In genomic region chr4:167943872-167944505, GRCh38 we compare ENCODE assay signal across 25 cellular contexts.
DNase-seq lines count a peak whose midpoint lies in the region; ATAC-seq and TF ChIP-seq lines count a peak whose summit lies in the region.
"Had no signal": no experiment of that assay in that cellular context is flagged by ENCODE, and none has a peak within 500 bp of the region (broad histone marks: within the 10 kb centered on the region; RNA-seq: fewer than 3 reads in every experiment).

No MANE protein-coding gene starts in this region.

- POLR2A ChIA-PET in naive thymus-derived CD8-positive, alpha-beta T cell (lab: Charles Lee) = no interaction called here

- in situ Hi-C loops in mammary epithelial cell (cut with MboI; ENCODE audit: low sequenced_read_pairs in 2 of 2) = no loop called here

- no peaks in the 10 kb centered on the region for H4K20me1 ChIP-seq in mammary epithelial cell (ENCODE audit: insufficient read depth, low read length)

- CTCF ChIA-PET in mammary epithelial cell (lab: Charles Lee; ENCODE audit: low non-redundant PET) = no interaction called here

- no peaks in the 10 kb centered on the region for H3K27me3 ChIP-seq in mammary epithelial cell (ENCODE audit: insufficient read depth, low read length)
- H3K27me3 ChIP-seq: transverse colon had no signal

- no peak overlapping the region for H3K9ac ChIP-seq in mammary epithelial cell (ENCODE audit: insufficient read depth, low read length)

- H3K9me3 Mint-ChIP-seq in naive thymus-derived CD8-positive, alpha-beta T cell = peaks cover 0 to 7% (median 0%) of the 10 kb centered on the region in 9 donors

- H3K27me3 Mint-ChIP-seq in naive thymus-derived CD8-positive, alpha-beta T cell = no peaks in the 10 kb centered on the region

- no peaks in the 10 kb centered on the region for H3K79me2 ChIP-seq in mammary epithelial cell (ENCODE audit: insufficient read depth, low read length)

- no peak overlapping the region for H3K27ac ChIP-seq in mammary epithelial cell (ENCODE audit: insufficient read depth, low read depth, low read length)
- H3K27ac ChIP-seq: A549, lower lobe of right lung, transverse colon had no signal

- no peaks in the 10 kb centered on the region for H3K36me3 Mint-ChIP-seq in naive thymus-derived CD8-positive, alpha-beta T cell

- H3K4me3 ChIP-seq in mammary epithelial cell (replicated peaks in 1 of 3; ENCODE audit: insufficient read depth in 1 of 3, low read depth in 2 of 3, low read length in 3 of 3) = no peak overlapping the region
- H3K4me3 ChIP-seq: A549, lower lobe of right lung, transverse colon had no signal

- ATAC-seq in GM18498 (IDR thresholded peaks at IDR 0.05; ENCODE audit: unreplicated experiment) = peak; percentile 70
- peak; percentile 53 for ATAC-seq in GM21423 (IDR thresholded peaks at IDR 0.05; ENCODE audit: unreplicated experiment)
- peak; percentile 65 for ATAC-seq in HG03159 (IDR thresholded peaks at IDR 0.05; ENCODE audit: unreplicated experiment)
- ATAC-seq in naive thymus-derived CD8-positive, alpha-beta T cell = no peak
- ATAC-seq: A549; lower lobe of right lung; right cardiac atrium; stimulated activated naive CD8-positive, alpha-beta T cell treated with anti-CD3 and anti-CD28 coated beads, Interleukin-15, Interleukin-2, amounts not matched to agents 100 U/mL and 50 U/mL, for 24 hours had no signal

- H3K4me1 Mint-ChIP-seq in naive thymus-derived CD8-positive, alpha-beta T cell = no peaks in the 10 kb centered on the region

- intact Hi-C loops in mammary epithelial cell (cut with micrococcal nuclease) = no loop called here

- H3K27ac Mint-ChIP-seq in naive thymus-derived CD8-positive, alpha-beta T cell = no peak overlapping the region

- no peak overlapping the region for H3K4me2 ChIP-seq in mammary epithelial cell (ENCODE audit: insufficient read depth, low read depth, low read length)
- H3K4me2 ChIP-seq: A549 had no signal

- no peaks in the 10 kb centered on the region for H3K36me3 ChIP-seq in mammary epithelial cell (ENCODE audit: insufficient read depth, low read length)
- H3K36me3 ChIP-seq: lower lobe of right lung, transverse colon had no signal

- BruUV-seq in mammary epithelial cell (replicated peaks; lab: Mats Ljungman, UMichigan) = no TSS peak

- no peak for TF ChIP-seq CTCF in mammary epithelial cell (conservative IDR thresholded peaks at IDR 0.05 in 1 of 2, IDR thresholded peaks at IDR 0.05 in 1 of 2; ENCODE audit: extremely low read depth in 1 of 2, insufficient read depth in 1 of 2, low read depth in 1 of 2, low read length in 2 of 2)

- dilution Hi-C loops in mammary epithelial cell (cut with HindIII; ENCODE audit: low sequenced_read_pairs) = no loop called here

- H2AFZ ChIP-seq in mammary epithelial cell (ENCODE audit: low read depth, low read length) = no peak overlapping the region

- no peaks in the 10 kb centered on the region for H3K9me3 ChIP-seq in mammary epithelial cell (replicated peaks; ENCODE audit: insufficient read depth, low read length)
- H3K9me3 ChIP-seq: A549, lower lobe of right lung, transverse colon had no signal

- no peak overlapping the region for H3K4me3 Mint-ChIP-seq in naive thymus-derived CD8-positive, alpha-beta T cell

- 70% methylated on average over 3 of the region's 3 CpGs for WGBS in mammary epithelial cell (ENCODE audit: low coverage, missing lambda C conversion rate)

- DNase-seq in mammary epithelial cell (peak; percentile 10), NCI-H748 (lab: John Stamatoyannopoulos, UW; ENCODE audit: unreplicated experiment) (no peak), 8988T (no peak), NCI-H226 (no peak)
- DNase-seq in naive thymus-derived CD8-positive, alpha-beta T cell = no peak
- DNase-seq: activated CD4-positive, alpha-beta T cell treated with anti-CD3 and anti-CD28 coated beads, Interleukin-2, amount 50 U/mL, for 4 hours; activated naive CD4-positive, alpha-beta T cell treated with Interleukin-2 at 50 U/mL for 16 hours; activated T-cell treated with anti-CD3 and anti-CD28 coated beads for 4 hours; aorta; C1 segment of cervical spinal cord; cerebellar nuclear complex; DMS 273 treated with DMSO at 0.1 percent for 48 hours; effector CD4-positive, alpha-beta T cell; islet precursor cell; lower lobe of right lung; NCI-H1694; NCI-H2227 treated with DMSO at 0.1 percent for 48 hours; NK-92 treated with Interleukin-12 subunit alpha and Interleukin-12 subunit beta, amount 100 ng/mL, for 24 hours; right cardiac atrium; stimulated activated naive CD8-positive, alpha-beta T cell treated with anti-CD3 and anti-CD28 coated beads, Interleukin-15, Interleukin-2, amounts not matched to agents 100 U/mL and 50 U/mL, for 24 hours; transverse colon had no signal

- no peaks in the 10 kb centered on the region for H3K4me1 ChIP-seq in mammary epithelial cell (ENCODE audit: insufficient read depth, low read length)
- H3K4me1 ChIP-seq: A549, lower lobe of right lung, transverse colon had no signal

Comparison
In these comparisons a context has a peak if more than half of its experiments do, and no peak if none do; other contexts are left out.
1. ATAC-seq: peak in GM18498 (single experiment), GM21423 (single experiment) and HG03159 (single experiment); none in naive thymus-derived CD8-positive, alpha-beta T cell (0 of 2).